16 cellular contexts compared by ENCODE assay signal in genomic region chr2:10777111-10777841, GRCh38. TPM values are rescaled to one million over a fixed set of nuclear protein-coding genes. Genes with fewer than 3 reads are reported as not detected.
"Had no signal": no experiment of that assay in that cellular context is flagged by ENCODE, and none has a peak within 500 bp of the region (broad histone marks: within the 10 kb centered on the region; RNA-seq: fewer than 3 reads in every experiment).

No MANE protein-coding gene starts in this region.

- H3K79me2 ChIP-seq: hepatocyte had no signal

- H3K27me3 Mint-ChIP-seq: activated naive CD8-positive, alpha-beta T cell; brain; effector memory CD8-positive, alpha-beta T cell had no signal

- DNase-seq: activated CD4-positive, alpha-beta T cell treated with anti-CD3 and anti-CD28 coated beads, Interleukin-2, amount 50 U/mL, for 1 hour; activated T-cell treated with anti-CD3 and anti-CD28 coated beads for 4 hours; amygdala; effector memory CD8-positive, alpha-beta T cell; stimulated activated CD4-positive, alpha-beta T cell treated with anti-CD3 and anti-CD28 coated beads, Interleukin-1b, Interleukin-23, amount 100 ng/mL, for 48 hours; stimulated activated naive CD8-positive, alpha-beta T cell treated with anti-CD3 and anti-CD28 coated beads, Interleukin-15, Interleukin-2, amounts not matched to agents 100 U/mL and 50 U/mL, for 24 hours had no signal

- H3K4me3 ChIP-seq: hepatocyte, right atrium auricular region had no signal

- H3K9me3 ChIP-seq: right atrium auricular region had no signal

- H3K9me3 Mint-ChIP-seq: activated T-helper 2 cell treated with anti-CD3 and anti-CD28 coated beads, Interferon-gamma antibody, Interleukin-2, Interleukin-4, amounts not matched to agents 10 μg/mL and 5 μg/mL and 100 μg/mL, durations not matched to agents 14 hours and 24 hours and 36 hours; brain; dendritic cell treated with granulocyte-macrophage colony-stimulating factor and Interleukin-4, amounts not matched to agents 40 ng/mL and 50 ng/mL, for 4 days; effector memory CD8-positive, alpha-beta T cell; mesothelial cell of epicardium had no signal

- H3K27ac Mint-ChIP-seq: activated naive CD8-positive, alpha-beta T cell; activated T-helper 2 cell treated with anti-CD3 and anti-CD28 coated beads, Interferon-gamma antibody, Interleukin-2, Interleukin-4, amounts not matched to agents 10 μg/mL and 5 μg/mL and 100 μg/mL, durations not matched to agents 14 hours and 24 hours and 36 hours; dendritic cell treated with granulocyte-macrophage colony-stimulating factor and Interleukin-4, amounts not matched to agents 40 ng/mL and 50 ng/mL, for 4 days; mesothelial cell of epicardium had no signal

- H3K27ac ChIP-seq: hepatocyte, right atrium auricular region had no signal

- H2AFZ ChIP-seq: hepatocyte had no signal

- H3K27me3 ChIP-seq: hepatocyte, right atrium auricular region had no signal

- ATAC-seq: effector memory CD8-positive, alpha-beta T cell; stimulated activated naive CD8-positive, alpha-beta T cell treated with anti-CD3 and anti-CD28 coated beads, Interleukin-15, Interleukin-2, amounts not matched to agents 100 U/mL and 50 U/mL, for 24 hours had no signal

- H3K4me3 Mint-ChIP-seq: activated naive CD8-positive, alpha-beta T cell; brain; dendritic cell treated with granulocyte-macrophage colony-stimulating factor and Interleukin-4, amounts not matched to agents 40 ng/mL and 50 ng/mL, for 4 days; effector memory CD8-positive, alpha-beta T cell; mesothelial cell of epicardium had no signal

- H3K4me2 ChIP-seq: hepatocyte had no signal

RNA-seq across cellular contexts. Expression of gene ATP6V1C2, which starts 55.8 kb away (rescaled TPM):
- total RNA-seq: activated CD8-positive, alpha-beta memory T cell treated with anti-CD3 and anti-CD28 coated beads for 36 hours; activated T-helper 2 cell treated with anti-CD3 and anti-CD28 coated beads, Interferon-gamma antibody, Interleukin-2, Interleukin-4, amounts not matched to agents 10 μg/mL and 5 μg/mL and 100 μg/mL, durations not matched to agents 14 hours and 24 hours and 36 hours; epithelial cell of proximal tubule; myocyte had no signal
